8 cellular contexts compared by ENCODE assay signal in the genomic region with DNA sequence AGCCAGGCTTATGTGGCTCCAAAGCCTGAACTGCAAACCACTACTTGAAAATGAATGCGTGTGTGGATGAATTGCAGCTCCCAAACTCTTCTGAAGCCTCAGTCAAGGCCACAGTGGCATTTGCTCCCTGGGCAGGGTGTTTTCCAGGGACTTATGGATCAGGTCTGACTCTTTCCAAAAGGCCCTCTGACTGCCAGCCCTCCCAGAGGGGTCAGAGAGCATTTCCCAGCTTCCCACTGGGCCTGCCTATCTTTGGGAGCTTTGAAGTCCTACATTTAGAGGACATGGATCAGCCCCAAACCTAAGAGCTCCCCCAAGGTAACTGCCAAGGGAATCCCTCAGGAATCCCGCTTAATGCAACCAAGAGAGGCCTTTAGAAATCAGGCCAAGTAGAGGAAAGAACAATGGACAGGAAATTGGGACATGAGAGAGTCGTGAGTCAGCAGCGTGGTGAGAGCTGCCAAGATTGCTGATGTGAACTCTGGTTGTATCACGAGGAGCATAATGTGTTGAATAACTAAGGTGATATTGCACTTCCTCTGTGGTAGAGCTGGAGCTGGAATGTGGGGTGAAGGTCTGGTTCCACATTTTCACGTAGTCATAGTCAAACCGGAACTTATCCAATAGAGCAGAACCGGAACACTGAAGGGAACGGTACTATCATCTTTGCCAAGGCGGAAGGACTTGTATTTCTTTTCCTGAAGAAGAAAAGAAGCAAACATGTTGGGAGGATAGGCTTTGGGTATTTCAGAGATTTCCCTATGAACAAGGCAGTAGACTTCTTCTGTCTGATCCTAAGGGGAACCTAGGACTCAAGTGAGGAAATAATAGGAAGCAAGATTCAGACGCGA.
DNase-seq lines count a peak whose midpoint lies in the region; ATAC-seq, FAIRE-seq and TF ChIP-seq lines count a peak whose summit lies in the region.

No MANE protein-coding gene starts in this region.

- no peak overlapping the region for H3K56ac ChIP-seq in H9 (ENCODE audit: insufficient read length, low read depth, low read length)

- TF ChIP-seq POLR2A in A549 (IDR thresholded peaks at IDR 0.05; ENCODE audit: low read length) = no peak

- no peaks in the 10 kb centered on the region for H3K79me1 ChIP-seq in H9 (ENCODE audit: insufficient read depth, low read depth, low read length, poor library complexity, severe bottlenecking)

- H2AFZ ChIP-seq in H9 (ENCODE audit: low read length) (no peak overlapping the region), Karpas-422 (ENCODE audit: low read length) (no peak overlapping the region)

- H2BK120ac ChIP-seq in H9 (ENCODE audit: low read depth, low read length, poor library complexity, severe bottlenecking) = no peak overlapping the region

- FAIRE-seq in A549 (lab: Jason Lieb, UNC) = no peak

- POLR2A ChIA-PET in A549 (lab: Yijun Ruan, JAX) = interaction anchor here (0.6 to 2.1 kb wide), 6 partner anchors 20 to 795 kb away, joined by 3 to 11 read pairs (median 6); partner anchors contain the start of gene JUN

- DNase-seq in A549 (ENCODE audit: low read depth in 1 of 2, low spot score in 1 of 2) (peak; percentile 41 to 86), H9 (no peak), RKO (ENCODE audit: low spot score) (peak; percentile 100), endothelial cell (ENCODE audit: low spot score) (no peak), mucosa of gallbladder (ENCODE audit: low spot score) (peak; percentile 85), NCI-H2171 treated with DMSO at 0.1 percent for 48 hours (lab: John Stamatoyannopoulos, UW) (no peak), G401 (ENCODE audit: low spot score) (no peak), Karpas-422 (no peak)

- H3K23ac ChIP-seq in H9 (ENCODE audit: insufficient read length, low read depth, low read length) = no peak overlapping the region

- H4K20me1 ChIP-seq in H9 (ENCODE audit: control insufficient read depth, insufficient read depth, insufficient read length) (no peaks in the 10 kb centered on the region), Karpas-422 (ENCODE audit: insufficient read depth, low read depth, low read length) (no peaks in the 10 kb centered on the region)

- no peak overlapping the region for H3T11ph ChIP-seq in H9 (ENCODE audit: low read length)

- H3K27ac ChIP-seq in A549 (peak overlapping the region; percentile 81 to 91), H9 (ENCODE audit: insufficient read length, low read depth, low read length) (no peak overlapping the region), Karpas-422 (ENCODE audit: low read length) (no peak overlapping the region)

- H2BK12ac ChIP-seq in H9 (ENCODE audit: insufficient read length, low read depth, low read length) = no peak overlapping the region

- H3K4me1 Mint-ChIP-seq in H9 = peaks cover 5 to 9% of the 10 kb centered on the region in 2 experiments
- peaks cover 18% of the 10 kb centered on the region for H3K4me1 Mint-ChIP-seq in endothelial cell (ENCODE audit: unreplicated experiment)

- no peaks in the 10 kb centered on the region for H3K9me2 ChIP-seq in Karpas-422 (replicated peaks; ENCODE audit: insufficient read depth, low read length)

- peak in 1 of 2 experiments; percentile 37; a peak in 2 of 5 replicates for TF ChIP-seq RAD21 in A549 (conservative IDR thresholded peaks at IDR 0.05 in 1 of 2, IDR thresholded peaks at IDR 0.05 in 1 of 2)

- H3K23me2 ChIP-seq in H9 (ENCODE audit: insufficient read length, low read depth, low read length, poor library complexity, severe bottlenecking) = no peaks in the 10 kb centered on the region

- peaks cover 11% of the 10 kb centered on the region for H3K27me3 Mint-ChIP-seq in H9 (ENCODE audit: low read depth)
- peaks cover 1% of the 10 kb centered on the region for H3K27me3 Mint-ChIP-seq in endothelial cell (ENCODE audit: unreplicated experiment)

- TF ChIP-seq CTCF in A549 (IDR thresholded peaks at IDR 0.05) (no peak), H9 (conservative IDR thresholded peaks at IDR 0.05) (no peak), endothelial cell (IDR thresholded peaks at IDR 0.05; ENCODE audit: unreplicated experiment) (no peak)

- no peak overlapping the region for H2BK5ac ChIP-seq in H9 (ENCODE audit: insufficient read length, low read length)

- no peak overlapping the region for H2BK15ac ChIP-seq in H9 (ENCODE audit: low read depth, low read length)

- H3K36me3 ChIP-seq in Karpas-422 (ENCODE audit: insufficient read depth, low read length) = no peaks in the 10 kb centered on the region

- TF ChIP-seq EP300 in A549 (IDR thresholded peaks at IDR 0.05) = peak; percentile 72 to 79; a peak in 3 of 5 replicates

- H2BK20ac ChIP-seq in H9 (ENCODE audit: low read depth, low read length, poor library complexity, severe bottlenecking) = no peak overlapping the region

- peak overlapping the region; percentile 46 for H3K4me2 ChIP-seq in A549
- no peak overlapping the region for H3K4me2 ChIP-seq in H9 (ENCODE audit: insufficient read depth, insufficient read length, low read length)
- no peak overlapping the region for H3K4me2 ChIP-seq in Karpas-422 (ENCODE audit: low read depth, low read length, poor library complexity, severe bottlenecking)

- H3K9me3 ChIP-seq in A549 = no peaks in the 10 kb centered on the region
- H3K9me3 ChIP-seq in H9 (ENCODE audit: control insufficient read depth, low read depth, low read length) = no peaks in the 10 kb centered on the region
- H3K9me3 ChIP-seq in Karpas-422 (ENCODE audit: low read length) = no peaks in the 10 kb centered on the region

- H3K4me3 Mint-ChIP-seq in H9 (no peak overlapping the region), endothelial cell (ENCODE audit: unreplicated experiment) (no peak overlapping the region)

- H3K18ac ChIP-seq in H9 (ENCODE audit: insufficient read length, low read depth, low read length) = peak overlapping the region; percentile 37

- no peak overlapping the region for H4K91ac ChIP-seq in H9 (ENCODE audit: insufficient read length, low read depth, low read length)

- no peak overlapping the region for H4K8ac ChIP-seq in H9 (replicated peaks; ENCODE audit: insufficient read length, low read depth, low read length)

- H3K9ac ChIP-seq in H9 (ENCODE audit: extremely low read depth, insufficient read length, low read length) (no peak overlapping the region), Karpas-422 (ENCODE audit: low read length) (no peak overlapping the region)

- H3K4me3 ChIP-seq in A549 = no peak overlapping the region
- no peak overlapping the region for H3K4me3 ChIP-seq in Karpas-422 (ENCODE audit: low read length)

- H3K14ac ChIP-seq in H9 (ENCODE audit: insufficient read depth, low read length) = no peak overlapping the region

- H3K4ac ChIP-seq in H9 (ENCODE audit: low read depth, low read length) = no peak overlapping the region

- 44% methylated on average over 12 of the region's 12 CpGs for WGBS in A549 (ENCODE audit: missing lambda C conversion rate)
- WGBS in H9 (ENCODE audit: extremely low coverage, insufficient read length, low lambda C conversion rate) = no CpG with 5 or more reads among the region's 12 CpGs

- H2AK5ac ChIP-seq in H9 (ENCODE audit: insufficient read length, low read length) = no peak overlapping the region

- no peak overlapping the region for H4K5ac ChIP-seq in H9 (ENCODE audit: insufficient read length, low read depth, low read length)

- H3K4me1 ChIP-seq in A549 (peaks cover 52% of the 10 kb centered on the region), H9 (ENCODE audit: insufficient read depth, low read length) (peaks cover 2% of the 10 kb centered on the region; the same call in 1 of the 2 replicates), Karpas-422 (ENCODE audit: low read length) (no peaks in the 10 kb centered on the region)

- H3K36me3 Mint-ChIP-seq in H9 (ENCODE audit: insufficient read depth in 1 of 3, low read depth in 3 of 3) (no peaks in the 10 kb centered on the region), endothelial cell (ENCODE audit: low read depth, unreplicated experiment) (no peaks in the 10 kb centered on the region)

- no peaks in the 10 kb centered on the region for H3K9me3 Mint-ChIP-seq in H9
- H3K9me3 Mint-ChIP-seq in endothelial cell (ENCODE audit: unreplicated experiment) = no peaks in the 10 kb centered on the region

- ATAC-seq in A549 = peak; percentile 68 to 73; a peak in 5 of 6 replicates

- CTCF ChIA-PET in A549 (lab: Yijun Ruan, JAX) = interaction anchor here (1.0 kb wide), 1 partner anchor 9 kb away, joined by 3 read pairs; no protein-coding TSS in a partner anchor

- H3K27ac Mint-ChIP-seq in H9 = peak overlapping the region in 1 of 3 experiments; percentile 68; a peak in 1 of 7 replicates
- H3K27ac Mint-ChIP-seq in endothelial cell (ENCODE audit: unreplicated experiment) = peak overlapping the region; percentile 85

- H3K79me2 ChIP-seq in H9 (ENCODE audit: insufficient read depth, low read length) (no peaks in the 10 kb centered on the region), Karpas-422 (ENCODE audit: low read length) (no peaks in the 10 kb centered on the region)

- in situ Hi-C loops in G401 (cut with HindIII; ENCODE audit: low sequenced_read_pairs) = no loop called here

- no peaks in the 10 kb centered on the region for H3K27me3 ChIP-seq in H9 (ENCODE audit: insufficient read depth, low read length)
- no peaks in the 10 kb centered on the region for H3K27me3 ChIP-seq in Karpas-422 (ENCODE audit: low read length)

TF ChIP-seq in A549, 52 proteins besides CTCF, POLR2A, EP300 and RAD21 (continues in another document):
- TF ChIP-seq SREBF2 (IDR thresholded peaks at IDR 0.05) (no peak), FOSB (CRISPR knock-in tag; IDR thresholded peaks at IDR 0.05) (no peak), JUNB (IDR thresholded peaks at IDR 0.05) (peak; percentile 80), ESRRA (IDR thresholded peaks at IDR 0.05; ENCODE audit: borderline replicate concordance, low read length) (no peak), KDM1A (IDR thresholded peaks at IDR 0.05; ENCODE audit: low read depth) (no peak), JUN (IDR thresholded peaks at IDR 0.05) (peak; percentile 44 to 52; a peak in 3 of 5 replicates), GATA3 (IDR thresholded peaks at IDR 0.05; ENCODE audit: borderline replicate concordance) (peak; percentile 60; the same call in 1 of the 2 replicates), HOXB13 (CRISPR knock-in tag; IDR thresholded peaks at IDR 0.05; ENCODE audit: low read depth) (peak; percentile 75; the same call in 1 of the 2 replicates)
- TF ChIP-seq, protein P1, sequence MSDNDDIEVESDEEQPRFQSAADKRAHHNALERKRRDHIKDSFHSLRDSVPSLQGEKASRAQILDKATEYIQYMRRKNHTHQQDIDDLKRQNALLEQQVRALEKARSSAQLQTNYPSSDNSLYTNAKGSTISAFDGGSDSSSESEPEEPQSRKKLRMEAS (IDR thresholded peaks at IDR 0.05) = peak; percentile 84

Comparison
In these comparisons a context has a peak if more than half of its experiments do, and no peak if none do; other contexts are left out.
1. DNase-seq: peak in A549 (2 of 2), RKO (single experiment) and mucosa of gallbladder (single experiment); none in H9 (single experiment), endothelial cell (single experiment), NCI-H2171 treated with DMSO at 0.1 percent for 48 hours (single experiment), G401 (single experiment) and Karpas-422 (single experiment).
2. H3K27ac ChIP-seq: peak in A549 (2 of 2); none in H9 (single experiment) and Karpas-422 (single experiment).